Comparison of ENCODE assay signal across 2 cellular contexts in the genomic region with DNA sequence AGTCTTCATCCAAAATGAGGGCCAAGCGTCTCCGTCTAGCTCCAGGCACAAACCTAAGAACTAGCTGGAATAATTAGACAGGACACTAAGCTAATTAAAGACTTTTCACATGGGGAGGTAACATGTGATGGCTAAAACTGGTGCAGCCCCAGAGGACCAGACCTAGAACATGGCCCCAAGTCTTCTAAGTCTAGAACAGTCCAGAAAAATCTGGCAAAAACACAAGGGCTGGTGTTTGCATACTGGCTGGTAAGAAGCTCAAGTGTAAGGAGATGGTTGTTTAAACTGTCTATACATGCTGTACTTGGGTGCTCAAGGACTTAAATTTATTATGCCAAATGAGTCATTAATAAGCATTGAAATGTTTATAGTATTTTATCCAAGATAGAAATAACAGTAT.
TF ChIP-seq lines count a peak whose summit lies in the region.

No MANE protein-coding gene starts in this region.

TF ChIP-seq in A549, 52 proteins besides CTCF, POLR2A, EP300 and RAD21:
- TF ChIP-seq RARB (CRISPR knock-in tag; IDR thresholded peaks at IDR 0.05) (no peak), NR3C1 (IDR thresholded peaks at IDR 0.05) (no peak), FOSL2 (IDR thresholded peaks at IDR 0.05) (no peak), FOSL2 (CRISPR knock-in tag; IDR thresholded peaks at IDR 0.05) (no peak), KDM1A (IDR thresholded peaks at IDR 0.05; ENCODE audit: low read depth) (no peak), ZSCAN20 (CRISPR knock-in tag; IDR thresholded peaks at IDR 0.05) (no peak), HDAC2 (IDR thresholded peaks at IDR 0.05) (no peak), RFX5 (IDR thresholded peaks at IDR 0.05) (no peak)

TF ChIP-seq in HepG2, 621 proteins besides CTCF, POLR2A, EP300 and RAD21:
- no peak for TF ChIP-seq SRSF9 (IDR thresholded peaks at IDR 0.05; ENCODE audit: borderline replicate concordance, insufficient read depth, low read depth, low read length, poor library complexity, severe bottlenecking)
- TF ChIP-seq, protein P1, sequence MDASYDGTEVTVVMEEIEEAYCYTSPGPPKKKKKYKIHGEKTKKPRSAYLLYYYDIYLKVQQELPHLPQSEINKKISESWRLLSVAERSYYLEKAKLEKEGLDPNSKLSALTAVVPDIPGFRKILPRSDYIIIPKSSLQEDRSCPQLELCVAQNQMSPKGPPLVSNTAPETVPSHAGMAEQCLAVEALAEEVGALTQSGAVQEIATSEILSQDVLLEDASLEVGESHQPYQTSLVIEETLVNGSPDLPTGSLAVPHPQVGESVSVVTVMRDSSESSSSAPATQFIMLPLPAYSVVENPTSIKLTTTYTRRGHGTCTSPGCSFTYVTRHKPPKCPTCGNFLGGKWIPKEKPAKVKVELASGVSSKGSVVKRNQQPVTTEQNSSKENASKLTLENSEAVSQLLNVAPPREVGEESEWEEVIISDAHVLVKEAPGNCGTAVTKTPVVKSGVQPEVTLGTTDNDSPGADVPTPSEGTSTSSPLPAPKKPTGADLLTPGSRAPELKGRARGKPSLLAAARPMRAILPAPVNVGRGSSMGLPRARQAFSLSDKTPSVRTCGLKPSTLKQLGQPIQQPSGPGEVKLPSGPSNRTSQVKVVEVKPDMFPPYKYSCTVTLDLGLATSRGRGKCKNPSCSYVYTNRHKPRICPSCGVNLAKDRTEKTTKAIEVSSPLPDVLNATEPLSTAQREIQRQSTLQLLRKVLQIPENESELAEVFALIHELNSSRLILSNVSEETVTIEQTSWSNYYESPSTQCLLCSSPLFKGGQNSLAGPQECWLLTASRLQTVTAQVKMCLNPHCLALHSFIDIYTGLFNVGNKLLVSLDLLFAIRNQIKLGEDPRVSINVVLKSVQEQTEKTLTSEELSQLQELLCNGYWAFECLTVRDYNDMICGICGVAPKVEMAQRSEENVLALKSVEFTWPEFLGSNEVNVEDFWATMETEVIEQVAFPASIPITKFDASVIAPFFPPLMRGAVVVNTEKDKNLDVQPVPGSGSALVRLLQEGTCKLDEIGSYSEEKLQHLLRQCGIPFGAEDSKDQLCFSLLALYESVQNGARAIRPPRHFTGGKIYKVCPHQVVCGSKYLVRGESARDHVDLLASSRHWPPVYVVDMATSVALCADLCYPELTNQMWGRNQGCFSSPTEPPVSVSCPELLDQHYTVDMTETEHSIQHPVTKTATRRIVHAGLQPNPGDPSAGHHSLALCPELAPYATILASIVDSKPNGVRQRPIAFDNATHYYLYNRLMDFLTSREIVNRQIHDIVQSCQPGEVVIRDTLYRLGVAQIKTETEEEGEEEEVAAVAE (CRISPR knock-in tag; IDR thresholded peaks at IDR 0.05; ENCODE audit: borderline replicate concordance) = no peak
